24 cellular contexts compared by ENCODE assay signal in the genomic region with DNA sequence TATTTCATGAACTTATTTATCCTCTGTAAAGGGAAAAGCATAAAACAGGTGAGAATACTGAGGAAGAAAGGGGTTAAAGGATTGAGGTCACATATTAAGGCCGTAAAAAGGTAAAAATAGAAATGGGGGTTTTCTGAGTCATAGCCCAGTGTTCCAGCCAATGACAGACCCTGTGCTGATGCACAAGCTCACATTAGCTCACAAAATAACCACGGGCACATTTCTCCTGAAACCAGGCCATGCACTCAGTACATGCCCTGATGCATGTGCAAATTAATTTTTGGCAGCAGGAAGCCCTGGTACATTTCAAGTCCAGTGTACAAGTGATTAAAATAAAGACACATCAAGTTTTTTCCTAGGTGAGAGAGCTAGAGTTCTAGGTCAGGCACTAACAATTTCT.
DNase-seq lines count a peak whose midpoint lies in the region; ATAC-seq and TF ChIP-seq lines count a peak whose summit lies in the region.
"Had no signal": no experiment of that assay in that cellular context is flagged by ENCODE, and none has a peak within 500 bp of the region (broad histone marks: within the 10 kb centered on the region; RNA-seq: fewer than 3 reads in every experiment).

No MANE protein-coding gene starts in this region.

- 49% methylated on average over 2 of the region's 2 CpGs for WGBS in right lobe of liver (ENCODE audit: insufficient coverage, low coverage, low lambda C conversion rate, missing lambda C conversion rate)

- H3K4me3 ChIP-seq in KMS-11 (IDR thresholded peaks at IDR 0.05; ENCODE audit: insufficient read depth, low read depth, low read length) (no peak overlapping the region), astrocyte of the spinal cord (ENCODE audit: low read depth, low read length) (no peak overlapping the region), right lobe of liver (no peak overlapping the region)
- H3K4me3 ChIP-seq: neural progenitor cell had no signal

- ATAC-seq in HG02870 (IDR thresholded peaks at IDR 0.05; ENCODE audit: unreplicated experiment) (no peak), right lobe of liver (no peak), GM19023 (IDR thresholded peaks at IDR 0.05; ENCODE audit: unreplicated experiment) (no peak)
- ATAC-seq: CD8-positive, alpha-beta T cell; foreskin keratinocyte; WTC11 had no signal

- 0 out of 2 replicates have a peak overlapping the region, but pooled peaks have one; percentile 7 for H3K4me2 ChIP-seq in KMS-11
- H3K4me2 ChIP-seq: neural progenitor cell had no signal

- H3K79me2 ChIP-seq in KMS-11 (ENCODE audit: insufficient read depth, low read depth), result no peaks in the 10 kb centered on the region

- H3K36me3 ChIP-seq in KMS-11 (ENCODE audit: insufficient read depth), result no peaks in the 10 kb centered on the region
- no peaks in the 10 kb centered on the region for H3K36me3 ChIP-seq in right lobe of liver
- H3K36me3 ChIP-seq: neural progenitor cell had no signal

- H4K20me1 ChIP-seq in KMS-11 (ENCODE audit: insufficient read depth), result no peaks in the 10 kb centered on the region

- DNase-seq in AG20443 (ENCODE audit: low spot score), result peak; percentile 16
- peak; percentile 54 for DNase-seq in astrocyte of the spinal cord (ENCODE audit: low read depth, low spot score)
- DNase-seq in myocyte (ENCODE audit: low read depth), result peak; percentile 73
- DNase-seq in HuH-7.5 (ENCODE audit: low spot score), result no peak
- DNase-seq in right lobe of liver, result no peak
- DNase-seq: activated T-cell treated with anti-CD3 and anti-CD28 coated beads, Interleukin-2, amount 50 U/mL, for 48 hours; CD8-positive, alpha-beta T cell; foreskin keratinocyte; hypothalamus; KBM-7; kidney glomerular epithelial cell; midbrain; NCI-H1105 treated with DMSO at 0.1 percent for 48 hours; NCI-H2107; NCI-H524 treated with DMSO at 0.1 percent for 48 hours; OCI-M1; SHP77; stimulated activated CD4-positive, alpha-beta T cell treated with anti-CD3 and anti-CD28 coated beads, Interleukin-12 subunit alpha, Interleukin-12 subunit beta, amount 100 ng/mL, for 4 hours; stimulated activated CD8-positive, alpha-beta memory T cell treated with anti-CD3 and anti-CD28 coated beads, Interleukin-4, amount 100 ng/mL, for 48 hours had no signal

- H2AFZ ChIP-seq in KMS-11 (ENCODE audit: low read depth), result no peak overlapping the region
- H2AFZ ChIP-seq: neural progenitor cell had no signal

- H3K27me3 ChIP-seq in KMS-11 (ENCODE audit: insufficient read depth, low read depth) (no peaks in the 10 kb centered on the region), right lobe of liver (no peaks in the 10 kb centered on the region)
- H3K27me3 ChIP-seq: foreskin keratinocyte, neural progenitor cell had no signal

- TF ChIP-seq POLR2A in right lobe of liver (IDR thresholded peaks at IDR 0.05), result no peak

- H3K9me3 ChIP-seq in right lobe of liver, result no peaks in the 10 kb centered on the region

- no peak overlapping the region for H3K9ac ChIP-seq in KMS-11
- H3K9ac ChIP-seq: neural progenitor cell had no signal

- intact Hi-C loops in right lobe of liver (cut with DNase I), result no loop called here

- no peak overlapping the region for H3K27ac ChIP-seq in KMS-11
- no peak overlapping the region for H3K27ac ChIP-seq in right lobe of liver
- H3K27ac ChIP-seq: foreskin keratinocyte, neural progenitor cell had no signal

- TF ChIP-seq CTCF in KMS-11 (conservative IDR thresholded peaks at IDR 0.05; ENCODE audit: low read depth, low read length) (no peak), astrocyte of the spinal cord (IDR thresholded peaks at IDR 0.05; ENCODE audit: low read depth, low read length) (no peak), right lobe of liver (IDR thresholded peaks at IDR 0.05) (no peak)

- H3K4me1 ChIP-seq in KMS-11 (ENCODE audit: low read depth, poor library complexity, severe bottlenecking) (peaks cover 14% of the 10 kb centered on the region), right lobe of liver (no peaks in the 10 kb centered on the region)
- H3K4me1 ChIP-seq: neural progenitor cell had no signal

- in situ Hi-C loops in astrocyte of the spinal cord (cut with HindIII; ENCODE audit: low sequenced_read_pairs), result no loop called here

Comparison
In these comparisons a context has a peak if more than half of its experiments do, and no peak if none do; other contexts are left out.
1. DNase-seq: peak in AG20443 (single experiment), astrocyte of the spinal cord (single experiment) and myocyte (single experiment); none in HuH-7.5 (single experiment) and right lobe of liver (0 of 3).